8 cellular contexts compared by ENCODE assay signal in genomic region chr19:19201697-19202630, GRCh38. TPM values are rescaled to one million over a fixed set of nuclear protein-coding genes. Genes with fewer than 3 reads are reported as not detected.
DNase-seq lines count a peak whose midpoint lies in the region; TF ChIP-seq lines count a peak whose summit lies in the region.

No MANE protein-coding gene starts in this region.

- peaks cover 22% of the 10 kb centered on the region for H3K36me3 Mint-ChIP-seq in activated CD4-positive, alpha-beta T cell treated with anti-CD3 and anti-CD28 coated beads, Interleukin-2, amount 10 ng/mL, durations not matched to agents 24 days and 14 days (ENCODE audit: low read depth)
- peaks cover 29% of the 10 kb centered on the region for H3K36me3 Mint-ChIP-seq in activated T-helper 2 cell treated with anti-CD3 and anti-CD28 coated beads, Interferon-gamma antibody, Interleukin-2, Interleukin-4, amounts not matched to agents 10 μg/mL and 5 μg/mL and 100 μg/mL, durations not matched to agents 14 hours and 24 hours and 36 hours (ENCODE audit: low read depth)

- peak overlapping the region; percentile 56 for H3K4me3 ChIP-seq in kidney epithelial cell (ENCODE audit: low read depth, low read length)
- H3K4me3 ChIP-seq in suprapubic skin, result peak overlapping the region; percentile 69

- H3K27me3 Mint-ChIP-seq in activated CD4-positive, alpha-beta T cell treated with anti-CD3 and anti-CD28 coated beads, Interleukin-2, amount 10 ng/mL, durations not matched to agents 24 days and 14 days, result no peaks in the 10 kb centered on the region
- H3K27me3 Mint-ChIP-seq in activated T-helper 2 cell treated with anti-CD3 and anti-CD28 coated beads, Interferon-gamma antibody, Interleukin-2, Interleukin-4, amounts not matched to agents 10 μg/mL and 5 μg/mL and 100 μg/mL, durations not matched to agents 14 hours and 24 hours and 36 hours (ENCODE audit: low read depth), result no peaks in the 10 kb centered on the region

- peaks cover 2% of the 10 kb centered on the region for H3K27me3 ChIP-seq in kidney epithelial cell (ENCODE audit: control insufficient read depth, insufficient read depth, low read length)
- no peaks in the 10 kb centered on the region for H3K27me3 ChIP-seq in suprapubic skin

- H3K27ac Mint-ChIP-seq in activated CD4-positive, alpha-beta T cell treated with anti-CD3 and anti-CD28 coated beads, Interleukin-2, amount 10 ng/mL, durations not matched to agents 24 days and 14 days, result peak overlapping the region; percentile 90
- peak overlapping the region; percentile 85 for H3K27ac Mint-ChIP-seq in activated T-helper 2 cell treated with anti-CD3 and anti-CD28 coated beads, Interferon-gamma antibody, Interleukin-2, Interleukin-4, amounts not matched to agents 10 μg/mL and 5 μg/mL and 100 μg/mL, durations not matched to agents 14 hours and 24 hours and 36 hours

- peaks cover 15% of the 10 kb centered on the region for H3K4me1 ChIP-seq in suprapubic skin

- 77% methylated on average over 14 of the region's 19 CpGs for WGBS in suprapubic skin

- intact Hi-C loops in activated CD4-positive, alpha-beta T cell treated with anti-CD3 and anti-CD28 coated beads, Interleukin-2, amount 10 ng/mL, durations not matched to agents 24 days and 14 days (cut with micrococcal nuclease), result loop anchor here (2.0 kb wide), 1 partner anchor 63 kb away; the partner anchor contains the start of gene TMEM161A
- intact Hi-C loops in activated T-helper 2 cell treated with anti-CD3 and anti-CD28 coated beads, Interferon-gamma antibody, Interleukin-2, Interleukin-4, amounts not matched to agents 10 μg/mL and 5 μg/mL and 100 μg/mL, durations not matched to agents 14 hours and 24 hours and 36 hours (cut with micrococcal nuclease), result no loop called here

- H3K4me1 Mint-ChIP-seq in activated CD4-positive, alpha-beta T cell treated with anti-CD3 and anti-CD28 coated beads, Interleukin-2, amount 10 ng/mL, durations not matched to agents 24 days and 14 days, result peaks cover 19% of the 10 kb centered on the region
- H3K4me1 Mint-ChIP-seq in activated T-helper 2 cell treated with anti-CD3 and anti-CD28 coated beads, Interferon-gamma antibody, Interleukin-2, Interleukin-4, amounts not matched to agents 10 μg/mL and 5 μg/mL and 100 μg/mL, durations not matched to agents 14 hours and 24 hours and 36 hours (ENCODE audit: low read depth), result peaks cover 20% of the 10 kb centered on the region

- no peaks in the 10 kb centered on the region for H3K9me3 ChIP-seq in suprapubic skin

- no peak for DNase-seq in activated CD4-positive, alpha-beta T cell treated with anti-CD3 and anti-CD28 coated beads, Interleukin-2, amount 10 ng/mL, durations not matched to agents 24 days and 14 days
- no peak for DNase-seq in activated CD4-positive, alpha-beta T cell treated with anti-CD3 and anti-CD28 coated beads for 4 hours
- no peak for DNase-seq in activated T-helper 2 cell treated with anti-CD3 and anti-CD28 coated beads, Interferon-gamma antibody, Interleukin-2, Interleukin-4, amounts not matched to agents 10 μg/mL and 5 μg/mL and 100 μg/mL, durations not matched to agents 14 hours and 24 hours and 36 hours (ENCODE audit: low spot score)
- DNase-seq in kidney epithelial cell (ENCODE audit: low read depth) (no peak), suprapubic skin (ENCODE audit: low spot score in 2 of 2) (peak in 1 of 2 donors; percentile 56), MV-4-11 (lab: John Stamatoyannopoulos, UW) (no peak), NCI-H774 (lab: John Stamatoyannopoulos, UW) (no peak)
- no peak for DNase-seq in stimulated activated CD4-positive, alpha-beta T cell treated with anti-CD3 and anti-CD28 coated beads, Interleukin-4, amount 100 ng/mL, for 1 hour

- H3K4me3 Mint-ChIP-seq in activated CD4-positive, alpha-beta T cell treated with anti-CD3 and anti-CD28 coated beads, Interleukin-2, amount 10 ng/mL, durations not matched to agents 24 days and 14 days, result peak overlapping the region; percentile 95
- peak overlapping the region; percentile 92 for H3K4me3 Mint-ChIP-seq in activated T-helper 2 cell treated with anti-CD3 and anti-CD28 coated beads, Interferon-gamma antibody, Interleukin-2, Interleukin-4, amounts not matched to agents 10 μg/mL and 5 μg/mL and 100 μg/mL, durations not matched to agents 14 hours and 24 hours and 36 hours (ENCODE audit: low read depth)

- TF ChIP-seq POLR2A in suprapubic skin (IDR thresholded peaks at IDR 0.05), result no peak

- TF ChIP-seq CTCF in kidney epithelial cell (IDR thresholded peaks at IDR 0.05; ENCODE audit: insufficient read depth, low read length, poor library complexity, severe bottlenecking) (no peak), suprapubic skin (IDR thresholded peaks at IDR 0.05) (no peak)

- H3K27ac ChIP-seq in suprapubic skin, result no peak overlapping the region

- no peak for TF ChIP-seq EP300 in suprapubic skin (IDR thresholded peaks at IDR 0.05)

- no peaks in the 10 kb centered on the region for H3K9me3 Mint-ChIP-seq in activated CD4-positive, alpha-beta T cell treated with anti-CD3 and anti-CD28 coated beads, Interleukin-2, amount 10 ng/mL, durations not matched to agents 24 days and 14 days
- no peaks in the 10 kb centered on the region for H3K9me3 Mint-ChIP-seq in activated T-helper 2 cell treated with anti-CD3 and anti-CD28 coated beads, Interferon-gamma antibody, Interleukin-2, Interleukin-4, amounts not matched to agents 10 μg/mL and 5 μg/mL and 100 μg/mL, durations not matched to agents 14 hours and 24 hours and 36 hours

- peaks cover 1% of the 10 kb centered on the region for H3K36me3 ChIP-seq in kidney epithelial cell (ENCODE audit: control insufficient read depth, insufficient read depth, low read length)
- H3K36me3 ChIP-seq in suprapubic skin, result peaks cover 33% of the 10 kb centered on the region

RNA-seq across cellular contexts. Expression of gene NR2C2AP, which starts 1.2 kb away (rescaled TPM):
- total RNA-seq in activated CD4-positive, alpha-beta T cell treated with anti-CD3 and anti-CD28 coated beads, Interleukin-2, amount 10 ng/mL, durations not matched to agents 24 days and 14 days, result 48.3 and 52.3 TPM in 2 replicates
- total RNA-seq in activated T-helper 2 cell treated with anti-CD3 and anti-CD28 coated beads, Interferon-gamma antibody, Interleukin-2, Interleukin-4, amounts not matched to agents 10 μg/mL and 5 μg/mL and 100 μg/mL, durations not matched to agents 14 hours and 24 hours and 36 hours, result 32.5 and 37.0 TPM in 2 replicates
- 17.1 and 20.0 TPM in 2 replicates for total RNA-seq in kidney epithelial cell
- 10 to 100 TPM; 16.6 to 30.9 (median 24.9) TPM for total RNA-seq in suprapubic skin

RNA-seq across cellular contexts. Expression of gene NCAN, which starts 9.8 kb away (rescaled TPM):
- total RNA-seq in activated CD4-positive, alpha-beta T cell treated with anti-CD3 and anti-CD28 coated beads, Interleukin-2, amount 10 ng/mL, durations not matched to agents 24 days and 14 days, result 0.02 TPM in 1 of 2 replicates, not detected in the other
- 0.23 TPM in 1 of 2 replicates, not detected in the other for total RNA-seq in activated T-helper 2 cell treated with anti-CD3 and anti-CD28 coated beads, Interferon-gamma antibody, Interleukin-2, Interleukin-4, amounts not matched to agents 10 μg/mL and 5 μg/mL and 100 μg/mL, durations not matched to agents 14 hours and 24 hours and 36 hours
- total RNA-seq in kidney epithelial cell (0.17 TPM in 1 of 2 replicates, not detected in the other), suprapubic skin (not detected)

RNA-seq across cellular contexts. Expression of gene RFXANK, which starts 9.9 kb away (rescaled TPM):
- total RNA-seq in activated CD4-positive, alpha-beta T cell treated with anti-CD3 and anti-CD28 coated beads, Interleukin-2, amount 10 ng/mL, durations not matched to agents 24 days and 14 days, result 111 and 113 TPM in 2 replicates
- total RNA-seq in activated T-helper 2 cell treated with anti-CD3 and anti-CD28 coated beads, Interferon-gamma antibody, Interleukin-2, Interleukin-4, amounts not matched to agents 10 μg/mL and 5 μg/mL and 100 μg/mL, durations not matched to agents 14 hours and 24 hours and 36 hours, result 105 and 112 TPM in 2 replicates
- total RNA-seq in kidney epithelial cell, result 108 and 122 TPM in 2 replicates
- total RNA-seq in suprapubic skin, result 10 to 100 TPM; 37.9 to 47.6 (median 45.7) TPM

RNA-seq across cellular contexts. Expression of gene BORCS8, which starts 10.0 kb away (rescaled TPM):
- total RNA-seq in activated CD4-positive, alpha-beta T cell treated with anti-CD3 and anti-CD28 coated beads, Interleukin-2, amount 10 ng/mL, durations not matched to agents 24 days and 14 days, result 34.8 and 38.9 TPM in 2 replicates
- 28.8 and 33.2 TPM in 2 replicates for total RNA-seq in activated T-helper 2 cell treated with anti-CD3 and anti-CD28 coated beads, Interferon-gamma antibody, Interleukin-2, Interleukin-4, amounts not matched to agents 10 μg/mL and 5 μg/mL and 100 μg/mL, durations not matched to agents 14 hours and 24 hours and 36 hours
- 26.4 and 30.5 TPM in 2 replicates for total RNA-seq in kidney epithelial cell
- total RNA-seq in suprapubic skin, result 10 to 100 TPM in 3 of 4 donors, 1 to 10 TPM in 1; 6.9 to 33.9 (median 17.9) TPM

RNA-seq across cellular contexts. Expression of gene MEF2B, which starts 31.9 kb away (rescaled TPM):
- 2.9 and 3.0 TPM in 2 replicates for total RNA-seq in activated CD4-positive, alpha-beta T cell treated with anti-CD3 and anti-CD28 coated beads, Interleukin-2, amount 10 ng/mL, durations not matched to agents 24 days and 14 days
- total RNA-seq in activated T-helper 2 cell treated with anti-CD3 and anti-CD28 coated beads, Interferon-gamma antibody, Interleukin-2, Interleukin-4, amounts not matched to agents 10 μg/mL and 5 μg/mL and 100 μg/mL, durations not matched to agents 14 hours and 24 hours and 36 hours, result 2.7 and 3.0 TPM in 2 replicates
- total RNA-seq in kidney epithelial cell (0.13 TPM in 1 of 2 replicates, not detected in the other), suprapubic skin (1 to 10 TPM in 1 of 4 donors, under 1 TPM in 2, not detected in 1; 0.68 to 1.8 (median 0.73) TPM)
